ENCODE assay signal across 1 cellular context in the genomic region with DNA sequence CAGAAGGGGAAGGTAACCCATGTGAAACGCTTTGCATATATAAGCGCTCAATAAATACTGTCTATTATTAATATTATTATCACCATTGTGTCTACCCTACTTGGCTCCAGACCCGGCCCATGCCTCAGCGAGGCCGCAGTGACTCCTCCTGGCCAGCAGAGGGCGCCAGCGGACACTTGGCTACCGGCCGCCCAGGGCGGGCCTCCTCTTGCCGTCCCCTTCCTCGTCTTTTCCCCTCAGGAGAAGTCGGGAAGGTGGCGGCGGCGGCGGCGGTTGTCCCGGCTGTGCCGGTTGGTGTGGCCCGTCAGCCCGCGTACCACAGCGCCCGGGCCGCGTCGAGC.
TF ChIP-seq lines count a peak whose summit lies in the region.

A gene with protein sequence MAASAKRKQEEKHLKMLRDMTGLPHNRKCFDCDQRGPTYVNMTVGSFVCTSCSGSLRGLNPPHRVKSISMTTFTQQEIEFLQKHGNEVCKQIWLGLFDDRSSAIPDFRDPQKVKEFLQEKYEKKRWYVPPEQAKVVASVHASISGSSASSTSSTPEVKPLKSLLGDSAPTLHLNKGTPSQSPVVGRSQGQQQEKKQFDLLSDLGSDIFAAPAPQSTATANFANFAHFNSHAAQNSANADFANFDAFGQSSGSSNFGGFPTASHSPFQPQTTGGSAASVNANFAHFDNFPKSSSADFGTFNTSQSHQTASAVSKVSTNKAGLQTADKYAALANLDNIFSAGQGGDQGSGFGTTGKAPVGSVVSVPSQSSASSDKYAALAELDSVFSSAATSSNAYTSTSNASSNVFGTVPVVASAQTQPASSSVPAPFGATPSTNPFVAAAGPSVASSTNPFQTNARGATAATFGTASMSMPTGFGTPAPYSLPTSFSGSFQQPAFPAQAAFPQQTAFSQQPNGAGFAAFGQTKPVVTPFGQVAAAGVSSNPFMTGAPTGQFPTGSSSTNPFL (plus strand): TSS at position 233 of the 341 bp plus-strand sequence. CDS start 266 bp downstream, outside the sequence.

TF ChIP-seq in H1, 55 proteins besides CTCF, POLR2A, EP300 and RAD21 (continued from another document):
- TF ChIP-seq RXRA (IDR thresholded peaks at IDR 0.05; ENCODE audit: insufficient read depth, low read depth, low read length) = no peak
